ENCODE assay signal across 8 cellular contexts in the genomic region with DNA sequence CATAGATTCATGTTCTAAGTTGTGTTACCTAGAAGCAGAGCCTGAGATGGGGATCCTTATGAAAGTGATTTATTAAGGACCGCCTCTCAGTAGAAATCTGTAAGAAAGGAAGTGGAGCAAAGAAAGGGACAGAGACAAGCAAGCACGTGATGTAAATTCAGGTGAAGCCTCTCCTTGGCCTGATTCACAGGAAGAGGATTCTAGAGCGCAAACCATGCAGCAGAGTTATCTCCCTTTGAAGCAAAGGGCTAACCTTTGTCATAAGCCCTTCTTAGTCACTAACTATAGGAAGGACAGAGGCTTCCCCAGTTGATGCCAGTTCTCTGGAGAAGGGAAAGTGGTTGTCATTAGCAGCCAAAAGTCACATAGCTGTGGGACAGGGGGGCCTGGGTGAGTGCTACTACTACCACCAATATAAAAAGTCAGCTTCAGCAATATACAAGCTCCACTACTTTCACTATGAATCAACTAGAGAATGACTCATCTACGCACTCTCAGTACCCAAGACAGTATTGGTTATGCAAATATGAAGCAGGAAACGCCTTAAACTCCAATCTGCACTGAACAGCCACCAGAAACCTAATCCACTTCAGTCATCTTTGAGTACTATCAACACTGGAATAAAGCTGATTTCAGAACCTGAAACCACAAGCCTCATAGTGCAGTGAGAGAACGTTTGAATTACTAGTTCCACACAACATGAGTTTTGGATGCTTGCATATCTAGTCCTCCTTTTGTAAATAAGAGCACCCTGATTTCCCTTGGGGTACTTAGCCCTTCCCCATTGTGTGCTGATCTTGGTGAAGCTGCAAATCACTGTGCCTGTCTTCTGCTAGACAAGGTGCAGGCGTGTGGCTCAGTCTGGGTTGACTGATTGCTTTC.
DNase-seq lines count a peak whose midpoint lies in the region; ATAC-seq and TF ChIP-seq lines count a peak whose summit lies in the region.

No MANE protein-coding gene starts in this region.

- ATAC-seq in DND-41 (ENCODE audit: insufficient read depth, low read depth), result peak; percentile 97
- peak; percentile 99 for ATAC-seq in GM19372 (IDR thresholded peaks at IDR 0.05; ENCODE audit: low read depth, unreplicated experiment)
- peak; percentile 100 for ATAC-seq in HG03175 (IDR thresholded peaks at IDR 0.05; ENCODE audit: unreplicated experiment)
- no peak for ATAC-seq in Panc1
- peak; percentile 92 for ATAC-seq in stimulated activated naive CD8-positive, alpha-beta T cell treated with anti-CD3 and anti-CD28 coated beads, Interleukin-15, Interleukin-2, amounts not matched to agents 100 U/mL and 50 U/mL, for 24 hours

- POLR2A ChIA-PET in Panc1 (lab: Charles Lee), result no interaction called here

- CTCF ChIA-PET in Panc1 (lab: Charles Lee), result no interaction called here

- H3K36me3 ChIP-seq in DND-41 (ENCODE audit: insufficient read depth, low read length) (no peaks in the 10 kb centered on the region), Panc1 (ENCODE audit: control insufficient read depth, insufficient read depth, low read length) (no peaks in the 10 kb centered on the region)

- no peaks in the 10 kb centered on the region for H3K9me3 ChIP-seq in DND-41 (ENCODE audit: insufficient read depth, low read length, severe bottlenecking)
- no peaks in the 10 kb centered on the region for H3K9me3 ChIP-seq in Panc1 (ENCODE audit: control insufficient read depth, insufficient read depth, low read depth, low read length)

- TF ChIP-seq CTCF in DND-41 (IDR thresholded peaks at IDR 0.05; ENCODE audit: borderline replicate concordance, extremely low read depth, low read length, poor library complexity, severe bottlenecking) (no peak), Panc1 (IDR thresholded peaks at IDR 0.05) (no peak)

- peaks cover 24% of the 10 kb centered on the region for H3K4me1 ChIP-seq in DND-41 (ENCODE audit: insufficient read depth, low read length)
- peaks cover 24% of the 10 kb centered on the region for H3K4me1 ChIP-seq in Panc1 (ENCODE audit: control insufficient read depth, insufficient read depth, low read length)

- H3K79me2 ChIP-seq in DND-41 (ENCODE audit: insufficient read depth, low read length), result no peaks in the 10 kb centered on the region

- H3K4me3 ChIP-seq in DND-41 (ENCODE audit: low read depth in 1 of 2, low read length in 2 of 2) (no peak overlapping the region), Panc1 (ENCODE audit: low read depth in 2 of 2, low read length in 2 of 2) (no peak overlapping the region)

- no TSS peak for BruUV-seq in Panc1 (replicated peaks; lab: Mats Ljungman, UMichigan)

- H3K9ac ChIP-seq in DND-41 (ENCODE audit: low read depth, low read length), result no peak overlapping the region

- intact Hi-C loops in Panc1 (cut with micrococcal nuclease; ENCODE audit: unreplicated experiment), result no loop called here

- peak overlapping the region; percentile 70 for H3K27ac ChIP-seq in DND-41 (ENCODE audit: low read length)
- peak overlapping the region; percentile 75 for H3K27ac ChIP-seq in Panc1 (ENCODE audit: low read length)
- peak overlapping the region; percentile 24 for H3K27ac ChIP-seq in epithelial cell of prostate

- peak overlapping the region; percentile 54 for H2AFZ ChIP-seq in DND-41 (ENCODE audit: low read depth, low read length)

- in situ Hi-C loops in Panc1 (cut with HindIII; ENCODE audit: low pct_unique_long_range_greater_than_20kb, low sequenced_read_pairs), result no loop called here

- peak; percentile 22 for DNase-seq in DND-41
- no peak for DNase-seq in Panc1 (ENCODE audit: low read depth, low spot score)
- DNase-seq in epithelial cell of prostate (ENCODE audit: low read depth, low spot score), result peak; percentile 91
- peak; percentile 25 for DNase-seq in stimulated activated naive CD8-positive, alpha-beta T cell treated with anti-CD3 and anti-CD28 coated beads, Interleukin-15, Interleukin-2, amounts not matched to agents 100 U/mL and 50 U/mL, for 24 hours
- no peak for DNase-seq in SKM-1 treated with dmso at 0.1 percent for 144 hours (lab: John Stamatoyannopoulos, UW; ENCODE audit: unreplicated experiment)
- DNase-seq in KG1 (lab: John Stamatoyannopoulos, UW), result no peak

- peak overlapping the region; percentile 44 for H3K4me2 ChIP-seq in DND-41 (ENCODE audit: insufficient read depth, low read length)

- H4K20me1 ChIP-seq in DND-41 (ENCODE audit: insufficient read depth, low read length), result no peaks in the 10 kb centered on the region

- no peaks in the 10 kb centered on the region for H3K27me3 ChIP-seq in DND-41 (ENCODE audit: insufficient read depth, low read length, poor library complexity)
- H3K27me3 ChIP-seq in Panc1 (ENCODE audit: control insufficient read depth, insufficient read depth, low read length), result no peaks in the 10 kb centered on the region

Comparison
In these comparisons a context has a peak if more than half of its experiments do, and no peak if none do; other contexts are left out.
1. DNase-seq: peak in DND-41 (single experiment), epithelial cell of prostate (single experiment) and stimulated activated naive CD8-positive, alpha-beta T cell treated with anti-CD3 and anti-CD28 coated beads, Interleukin-15, Interleukin-2, amounts not matched to agents 100 U/mL and 50 U/mL, for 24 hours (single experiment); none in Panc1 (single experiment), SKM-1 treated with dmso at 0.1 percent for 144 hours (single experiment) and KG1 (single experiment).
2. H3K27ac ChIP-seq: peak in every context shown above with its lines; median percentile 75 in Panc1; 70 in DND-41; 24 in epithelial cell of prostate.